In genomic region chr4:15890246-15890829, GRCh38 we compare ENCODE assay signal across 25 cellular contexts. TPM values are rescaled to one million over a fixed set of nuclear protein-coding genes. Genes with fewer than 3 reads are reported as not detected.
"Had no signal": no experiment of that assay in that cellular context is flagged by ENCODE, and none has a peak within 500 bp of the region (broad histone marks: within the 10 kb centered on the region; RNA-seq: fewer than 3 reads in every experiment).

No MANE protein-coding gene starts in this region.

- H3K4me3 ChIP-seq: cardiac muscle cell, esophagus squamous epithelium, hepatocyte, lung, sigmoid colon, transverse colon, uterus had no signal

- H3K27me3 ChIP-seq: cardiac muscle cell, esophagus squamous epithelium, hepatocyte, sigmoid colon, transverse colon, uterus had no signal

- ATAC-seq: WTC11 had no signal

- H3K4me2 ChIP-seq: hepatocyte had no signal

- H3K9me3 Mint-ChIP-seq: activated CD4-positive, alpha-beta memory T cell treated with anti-CD3 and anti-CD28 coated beads for 36 hours; activated T-helper 1 cell treated with anti-CD3 and anti-CD28 coated beads, Interleukin-12 subunit alpha, Interleukin-12 subunit beta, Interleukin-2, Interleukin-4 antibody, amounts not matched to agents 30 ng/mL and 10 ng/mL and 1 ng/mL, durations not matched to agents 14 hours and 24 hours and 36 hours; mesothelial cell of epicardium; nephron; T-helper 2 cell treated with Interferon-gamma antibody and Interleukin-4, amounts not matched to agents 5 μg/mL and 100 μg/mL, for 36 hours had no signal

- DNase-seq: activated CD4-positive, alpha-beta memory T cell treated with anti-CD3 and anti-CD28 coated beads for 36 hours; activated CD4-positive, alpha-beta T cell treated with anti-CD3 and anti-CD28 coated beads for 4 hours; activated T-cell treated with anti-CD3 and anti-CD28 coated beads for 4 hours; amniotic stem cell; dermis blood vessel endothelial cell; effector memory CD4-positive, alpha-beta T cell; esophagus squamous epithelium; nucleus accumbens; posterior cingulate gyrus; sigmoid colon; stimulated activated CD4-positive, alpha-beta T cell treated with anti-CD3 and anti-CD28 coated beads, Interleukin-4, amount 100 ng/mL, for 4 hours; stimulated activated naive CD4-positive, alpha-beta T cell treated with Interleukin-2 at 50 U/mL for 16 hours; transverse colon; uterus had no signal

- H3K4me1 ChIP-seq: transverse colon, uterus had no signal

- H3K4me3 Mint-ChIP-seq: activated CD4-positive, alpha-beta memory T cell treated with anti-CD3 and anti-CD28 coated beads for 36 hours; activated naive CD8-positive, alpha-beta T cell; activated T-helper 1 cell treated with anti-CD3 and anti-CD28 coated beads, Interleukin-12 subunit alpha, Interleukin-12 subunit beta, Interleukin-2, Interleukin-4 antibody, amounts not matched to agents 30 ng/mL and 10 ng/mL and 1 ng/mL, durations not matched to agents 14 hours and 24 hours and 36 hours; mesothelial cell of epicardium; nephron; T-helper 2 cell treated with Interferon-gamma antibody and Interleukin-4, amounts not matched to agents 5 μg/mL and 100 μg/mL, for 36 hours; WTC11 had no signal

- H2AFZ ChIP-seq: hepatocyte had no signal

- H3K27ac Mint-ChIP-seq: activated CD4-positive, alpha-beta memory T cell treated with anti-CD3 and anti-CD28 coated beads for 36 hours; activated naive CD8-positive, alpha-beta T cell; activated T-helper 1 cell treated with anti-CD3 and anti-CD28 coated beads, Interleukin-12 subunit alpha, Interleukin-12 subunit beta, Interleukin-2, Interleukin-4 antibody, amounts not matched to agents 30 ng/mL and 10 ng/mL and 1 ng/mL, durations not matched to agents 14 hours and 24 hours and 36 hours; mesothelial cell of epicardium; nephron; T-helper 2 cell treated with Interferon-gamma antibody and Interleukin-4, amounts not matched to agents 5 μg/mL and 100 μg/mL, for 36 hours; WTC11 had no signal

- H3K4me1 Mint-ChIP-seq: mesothelial cell of epicardium had no signal

- H3K27me3 Mint-ChIP-seq: activated naive CD8-positive, alpha-beta T cell had no signal

- H3K79me2 ChIP-seq: hepatocyte had no signal

- H3K27ac ChIP-seq: cardiac muscle cell, esophagus squamous epithelium, hepatocyte, sigmoid colon, transverse colon, uterus had no signal

- H3K36me3 Mint-ChIP-seq: activated CD4-positive, alpha-beta memory T cell treated with anti-CD3 and anti-CD28 coated beads for 36 hours; activated naive CD8-positive, alpha-beta T cell; mesothelial cell of epicardium; WTC11 had no signal

RNA-seq across cellular contexts. Expression of gene FGFBP1, which starts 48.2 kb away (rescaled TPM):
- total RNA-seq: activated CD4-positive, alpha-beta memory T cell treated with anti-CD3 and anti-CD28 coated beads for 36 hours; activated T-helper 1 cell treated with anti-CD3 and anti-CD28 coated beads, Interleukin-12 subunit alpha, Interleukin-12 subunit beta, Interleukin-2, Interleukin-4 antibody, amounts not matched to agents 30 ng/mL and 10 ng/mL and 1 ng/mL, durations not matched to agents 14 hours and 24 hours and 36 hours; cardiac muscle cell; chondrocyte; dermis blood vessel endothelial cell; endothelial cell of umbilical vein; uterus; WTC11 had no signal
- polyA plus RNA-seq: cardiac muscle cell, endothelial cell of umbilical vein had no signal
